ENCODE assay signal across 1 cellular context in the genomic region with DNA sequence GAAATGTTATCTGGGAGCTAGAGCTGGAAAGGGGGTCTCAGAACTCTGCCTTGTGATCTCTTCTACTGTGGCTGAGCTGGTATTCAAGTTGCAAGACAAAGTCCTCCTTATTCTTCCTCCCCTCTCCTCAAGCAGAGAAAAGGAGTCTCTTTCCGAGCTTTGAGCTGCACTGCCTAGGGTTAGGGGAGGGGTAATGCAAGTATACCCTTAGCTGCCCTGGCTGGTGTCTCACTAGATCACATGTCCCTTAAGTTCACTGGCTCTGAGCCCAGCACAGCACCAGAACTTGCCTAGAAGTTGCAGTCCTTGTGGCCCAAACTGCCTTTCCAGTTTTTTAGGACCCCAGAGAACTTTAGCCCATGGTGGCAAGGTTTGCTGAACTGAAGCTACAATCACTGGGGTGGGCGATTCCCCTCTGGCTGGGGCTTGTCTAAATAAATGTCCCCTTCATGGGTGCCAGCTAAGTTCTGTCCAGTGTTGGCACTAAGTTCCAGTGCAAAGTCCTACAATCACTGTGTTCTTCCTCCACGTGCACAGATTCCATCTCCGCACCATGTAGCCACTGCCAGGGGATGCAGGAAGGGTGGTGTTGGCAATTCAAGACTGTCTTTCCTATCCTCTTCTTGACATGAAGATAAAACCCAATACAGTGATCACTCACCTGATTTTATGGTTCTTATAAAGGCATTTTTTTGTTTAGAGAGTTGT.
TF ChIP-seq lines count a peak whose summit lies in the region.

No MANE protein-coding gene starts in this region.

TF ChIP-seq in HepG2, 621 proteins besides CTCF, POLR2A, EP300 and RAD21:
- no peak for TF ChIP-seq HHEX (CRISPR knock-in tag; IDR thresholded peaks at IDR 0.05)
- TF ChIP-seq, protein P1, sequence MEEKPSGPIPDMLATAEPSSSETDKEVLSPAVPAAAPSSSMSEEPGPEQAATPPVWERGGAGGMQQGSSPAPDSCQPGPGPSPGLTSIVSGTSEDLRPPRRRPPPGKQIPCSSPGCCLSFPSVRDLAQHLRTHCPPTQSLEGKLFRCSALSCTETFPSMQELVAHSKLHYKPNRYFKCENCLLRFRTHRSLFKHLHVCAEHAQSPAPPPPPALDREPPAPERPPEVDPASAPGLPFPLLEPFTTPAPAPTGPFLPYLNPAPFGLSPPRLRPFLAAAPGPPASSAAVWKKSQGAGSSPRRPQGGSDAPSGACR (CRISPR knock-in tag; IDR thresholded peaks at IDR 0.05), result no peak
